In the genomic region with DNA sequence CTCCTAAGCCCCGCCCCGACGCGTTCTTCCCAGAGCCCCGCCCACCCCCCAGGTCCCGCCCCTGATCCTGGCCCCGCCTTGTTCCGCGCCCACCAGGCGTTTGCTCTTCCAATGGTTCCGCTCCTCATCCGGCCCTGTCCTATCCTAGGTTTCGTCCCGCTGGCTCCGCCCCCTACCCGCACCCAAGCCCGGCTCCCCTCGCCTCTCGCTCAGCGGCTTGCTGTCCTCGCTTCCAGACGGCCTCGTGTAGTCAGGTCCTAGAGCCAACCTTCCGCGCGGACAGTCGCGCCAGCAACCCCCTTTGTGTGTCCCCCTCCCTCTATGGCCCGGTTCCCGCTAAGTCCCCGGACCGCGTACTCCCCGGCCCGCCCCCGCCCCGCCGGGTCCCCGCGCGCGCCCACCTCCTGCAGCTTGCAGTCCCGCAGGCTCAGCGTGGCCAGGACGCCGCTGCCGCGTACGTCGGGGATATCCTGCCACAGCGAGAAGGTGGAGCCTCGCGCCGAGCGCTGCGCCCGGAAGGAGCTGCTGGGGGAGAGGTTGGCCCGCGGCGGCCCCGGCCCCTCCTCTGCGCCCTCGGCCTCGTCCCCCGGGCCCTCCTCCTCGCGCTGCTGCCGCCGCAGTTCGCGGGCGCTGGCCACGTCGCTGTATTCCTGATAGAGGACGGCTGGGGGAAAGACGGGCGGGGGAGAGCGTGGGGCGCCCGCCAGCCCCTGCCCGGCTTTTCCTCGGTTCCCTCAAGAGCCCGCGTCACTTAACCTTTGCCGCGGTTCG, we compare ENCODE assay signal across 8 cellular contexts. TPM values are rescaled to one million over a fixed set of nuclear protein-coding genes. Genes with fewer than 3 reads are reported as not detected.
DNase-seq lines count a peak whose midpoint lies in the region; ATAC-seq and TF ChIP-seq lines count a peak whose summit lies in the region.

No MANE protein-coding gene starts in this region.

- CTCF ChIA-PET in T-cell (lab: Charles Lee): interaction anchor here in 1 of 2 donors (1.1 kb wide), 1 partner anchor 10 kb away, joined by 5 read pairs; no protein-coding TSS in a partner anchor

- TF ChIP-seq POLR2A in uterus (IDR thresholded peaks at IDR 0.05): peak; percentile 83 to 85

- peak overlapping the region; percentile 84 to 87 (median 86) for H3K4me3 Mint-ChIP-seq in T-cell

- H3K4me3 ChIP-seq in GM12875 (ENCODE audit: low read depth, low read length): peak overlapping the region; percentile 52
- H3K4me3 ChIP-seq in right cardiac atrium (ENCODE audit: low read length): peak overlapping the region; percentile 31
- H3K4me3 ChIP-seq in uterus: peak overlapping the region; percentile 53 to 58

- DNase-seq in NCI-H146 (lab: John Stamatoyannopoulos, UW): peak; percentile 97
- peak; percentile 84 to 96 (median 92) for DNase-seq in T-cell
- DNase-seq in amniotic stem cell (lab: John Stamatoyannopoulos, UW): peak; percentile 98
- peak; percentile 99 for DNase-seq in right cardiac atrium
- DNase-seq in pulmonary artery endothelial cell (ENCODE audit: low read depth, low spot score): peak; percentile 93
- peak; percentile 98 to 99 for DNase-seq in uterus

- H3K27me3 ChIP-seq in right cardiac atrium (ENCODE audit: control insufficient read depth, insufficient read depth): no peaks in the 10 kb centered on the region
- no peaks in the 10 kb centered on the region for H3K27me3 ChIP-seq in uterus

- H3K9me3 Mint-ChIP-seq in T-cell: no peaks in the 10 kb centered on the region

- H3K27ac ChIP-seq in right cardiac atrium (ENCODE audit: low read length) (peak overlapping the region; percentile 67), uterus (peak overlapping the region; percentile 90 to 97)

- H3K9me3 ChIP-seq in right cardiac atrium (ENCODE audit: control insufficient read depth, low read length) (no peaks in the 10 kb centered on the region), uterus (no peaks in the 10 kb centered on the region)

- peaks cover 2% of the 10 kb centered on the region for H3K4me1 ChIP-seq in right cardiac atrium (ENCODE audit: control insufficient read depth, insufficient read depth, low read length)
- H3K4me1 ChIP-seq in uterus: peaks cover 0 to 7% of the 10 kb centered on the region in 2 donors

- WGBS in right cardiac atrium: under 1% methylated on average over 87 of the region's 87 CpGs

- peak overlapping the region; percentile 94 to 97 for H3K27ac Mint-ChIP-seq in T-cell

- ATAC-seq in HG02840 (IDR thresholded peaks at IDR 0.05; ENCODE audit: low FRiP score, unreplicated experiment) (peak; percentile 63), T-cell (replicated peaks in 1 of 4) (peak; percentile 90 to 92 (median 92)), right cardiac atrium (peak; percentile 94 to 95)

- intact Hi-C loops in right cardiac atrium (cut with DNase I) (loop anchor here in 1 of 4 donors (5.0 kb wide), 1 partner anchor 156 kb away; no protein-coding TSS in a partner anchor), uterus (cut with DNase I; ENCODE audit: low total_unique reads) (loop anchor here (10.0 kb wide), 1 partner anchor 158 kb away; the partner anchor contains the start of gene SZRD1)

- no peaks in the 10 kb centered on the region for H3K27me3 Mint-ChIP-seq in T-cell

- no peaks in the 10 kb centered on the region for H3K36me3 ChIP-seq in uterus

- peaks cover 6% of the 10 kb centered on the region for H3K36me3 Mint-ChIP-seq in T-cell

- POLR2A ChIA-PET in T-cell (lab: Charles Lee): interaction anchor here (0.6 to 0.7 kb wide), 2 partner anchors 11 to 47 kb away, joined by 3 to 10 read pairs; no protein-coding TSS in a partner anchor

- peaks cover 6 to 10% (median 6%) of the 10 kb centered on the region in 3 donors for H3K4me1 Mint-ChIP-seq in T-cell

- TF ChIP-seq CTCF in GM12875 (IDR thresholded peaks at IDR 0.05; ENCODE audit: borderline replicate concordance, insufficient read depth, low read depth, low read length): no peak
- peak in 1 of 4 experiments; percentile 3 for TF ChIP-seq CTCF in uterus (IDR thresholded peaks at IDR 0.05)

RNA-seq across cellular contexts. Expression of gene ARHGEF19, which starts 5.7 kb away (rescaled TPM):
- 10 to 100 TPM in 3 of 5 donors, 1 to 10 TPM in 2; 7.0 to 17.6 (median 12.3) TPM for total RNA-seq in T-cell
- total RNA-seq in right cardiac atrium: 1 to 10 TPM; 2.2 to 4.3 (median 3.2) TPM
- polyA plus RNA-seq in right cardiac atrium: 2.7 TPM
- total RNA-seq in pulmonary artery endothelial cell: 4.0 TPM in 2 replicates
- total RNA-seq in uterus: 10 to 100 TPM in 2 of 4 donors, 1 to 10 TPM in 2; 3.6 to 26.8 (median 12.2) TPM

RNA-seq across cellular contexts. Expression of gene CPLANE2, which starts 30.3 kb away (rescaled TPM):
- total RNA-seq in T-cell (10 to 100 TPM in 3 of 5 donors, 1 to 10 TPM in 2; 6.6 to 13.2 (median 11.3) TPM), right cardiac atrium (10 to 100 TPM in 1 of 4 donors, 1 to 10 TPM in 3; 4.0 to 11.9 (median 5.0) TPM), pulmonary artery endothelial cell (10.3 and 11.9 TPM in 2 replicates), uterus (1 to 10 TPM; 5.1 to 7.4 (median 5.5) TPM)
- polyA plus RNA-seq in right cardiac atrium: 9.3 TPM

RNA-seq across cellular contexts. Expression of gene EPHA2, which starts 50.9 kb away (rescaled TPM):
- total RNA-seq in T-cell: under 1 TPM in 4 of 5 donors, not detected in 1; 0.19 to 0.66 (median 0.41) TPM
- 10 to 100 TPM in 2 of 4 donors, 1 to 10 TPM in 2; 6.4 to 15.7 (median 9.8) TPM for total RNA-seq in right cardiac atrium
- 8.6 TPM for polyA plus RNA-seq in right cardiac atrium
- total RNA-seq in pulmonary artery endothelial cell: 103 and 130 TPM in 2 replicates
- total RNA-seq in uterus: 10 to 100 TPM in 2 of 4 donors, 1 to 10 TPM in 2; 2.4 to 32.9 (median 16.3) TPM

Comparison
In these comparisons a context has a peak if more than half of its experiments do, and no peak if none do; other contexts are left out.
1. Peak in every context shown above with its lines: DNase-seq, ATAC-seq, H3K4me3 ChIP-seq and H3K27ac ChIP-seq.